ENCODE assay signal across 8 cellular contexts in the genomic region with DNA sequence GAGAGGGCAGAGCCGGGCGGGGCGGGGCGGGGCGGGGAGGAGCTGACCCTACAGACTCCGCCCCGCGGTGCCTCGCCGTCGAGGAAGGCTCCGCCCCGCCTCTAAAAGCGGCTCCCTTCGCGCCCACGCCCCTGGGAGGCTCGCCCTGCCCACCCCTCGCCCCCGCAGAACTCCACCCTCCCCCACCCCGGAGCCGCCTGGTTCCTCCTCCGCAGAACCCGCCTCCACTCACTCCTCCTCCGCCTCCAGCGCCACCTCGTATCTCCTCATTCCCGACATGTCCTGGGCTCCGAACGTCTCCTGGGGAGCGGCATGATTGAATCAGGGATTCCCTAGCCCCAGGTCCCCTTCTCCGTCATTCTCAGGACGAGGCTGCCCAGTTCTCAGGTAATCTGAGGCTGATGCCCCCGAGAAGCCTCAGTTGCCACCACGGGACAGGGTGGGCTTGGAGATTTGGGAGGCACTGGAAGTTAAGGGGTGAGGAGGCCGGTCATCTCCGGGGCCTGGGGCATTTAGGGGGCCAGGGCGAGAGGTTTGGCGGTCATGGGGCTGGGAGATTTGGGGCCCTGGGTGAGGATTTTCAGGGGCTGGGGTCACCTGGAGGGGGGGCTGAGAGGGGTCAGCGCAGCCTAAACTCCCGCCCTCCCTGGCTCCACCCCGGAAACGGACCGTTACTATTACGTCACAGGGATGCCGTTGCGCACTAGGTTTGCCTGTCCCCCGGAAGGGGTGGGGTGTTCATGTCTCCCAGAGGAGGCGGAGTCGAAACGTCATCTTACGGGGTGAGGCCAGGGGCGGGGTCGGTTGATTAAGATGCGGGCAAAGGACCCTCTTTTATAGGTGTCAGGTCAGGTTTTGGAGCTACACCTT. TPM values are rescaled to one million over a fixed set of nuclear protein-coding genes. Genes with fewer than 3 reads are reported as not detected.
DNase-seq lines count a peak whose midpoint lies in the region; ATAC-seq and TF ChIP-seq lines count a peak whose summit lies in the region.

No MANE protein-coding gene starts in this region.

- H3K4me3 Mint-ChIP-seq in activated CD4-positive, alpha-beta memory T cell treated with anti-CD3 and anti-CD28 coated beads, Interleukin-2, amount 10 ng/mL, durations not matched to agents 7 days and 5 days = peak overlapping the region; percentile 85

- peaks cover 8% of the 10 kb centered on the region for H3K9me3 Mint-ChIP-seq in activated CD4-positive, alpha-beta memory T cell treated with anti-CD3 and anti-CD28 coated beads, Interleukin-2, amount 10 ng/mL, durations not matched to agents 7 days and 5 days

- peak; percentile 70 for ATAC-seq in GM19395 (IDR thresholded peaks at IDR 0.05; ENCODE audit: unreplicated experiment)
- ATAC-seq in HG03565 (IDR thresholded peaks at IDR 0.05; ENCODE audit: unreplicated experiment) = peak; percentile 47
- peak; percentile 86 to 93 (median 88) for ATAC-seq in right lobe of liver

- POLR2A ChIA-PET in activated CD4-positive, alpha-beta memory T cell treated with anti-CD3 and anti-CD28 coated beads, Interleukin-2, amount 10 ng/mL, durations not matched to agents 7 days and 5 days (lab: Charles Lee) = interaction anchor here (0.8 to 12.4 kb wide), 9 partner anchors 10 to 288 kb away, joined by 3 to 162 read pairs (median 3); partner anchors contain the start of genes DCTN3, DNAI1, FAM219A and GALT

- H3K4me1 Mint-ChIP-seq in activated CD4-positive, alpha-beta memory T cell treated with anti-CD3 and anti-CD28 coated beads, Interleukin-2, amount 10 ng/mL, durations not matched to agents 7 days and 5 days = peaks cover 50% of the 10 kb centered on the region

- H3K27me3 ChIP-seq in dorsolateral prefrontal cortex (no peaks in the 10 kb centered on the region), right lobe of liver (no peaks in the 10 kb centered on the region)

- H3K27me3 Mint-ChIP-seq in activated CD4-positive, alpha-beta memory T cell treated with anti-CD3 and anti-CD28 coated beads, Interleukin-2, amount 10 ng/mL, durations not matched to agents 7 days and 5 days = no peaks in the 10 kb centered on the region

- H3K4me3 ChIP-seq in dorsolateral prefrontal cortex = peak overlapping the region; percentile 35 to 94 (median 79)
- H3K4me3 ChIP-seq in right lobe of liver = peak overlapping the region; percentile 71 to 85 (median 72)

- H3K27ac Mint-ChIP-seq in activated CD4-positive, alpha-beta memory T cell treated with anti-CD3 and anti-CD28 coated beads, Interleukin-2, amount 10 ng/mL, durations not matched to agents 7 days and 5 days = peak overlapping the region; percentile 80

- intact Hi-C loops in dorsolateral prefrontal cortex (cut with DNase I) = loop anchor here (2.0 to 10.0 kb wide), 3 partner anchors 35 to 409 kb away; partner anchors contain the start of genes DNAJB5 (in 1 of the 2), FANCG (in 1 of the 2) and VCP (in 1 of the 2)
- intact Hi-C loops in right lobe of liver (cut with DNase I) = no loop called here

- H3K27ac ChIP-seq in dorsolateral prefrontal cortex = peak overlapping the region; percentile 58 to 99 (median 95)
- peak overlapping the region; percentile 87 to 93 (median 89) for H3K27ac ChIP-seq in right lobe of liver

- no peaks in the 10 kb centered on the region for H3K9me3 ChIP-seq in right lobe of liver

- peaks cover 0 to 11% (median 5%) of the 10 kb centered on the region in 4 donors for H3K4me1 ChIP-seq in right lobe of liver

- 0% methylated on average over 8 of the region's 55 CpGs for WGBS in right lobe of liver (ENCODE audit: insufficient coverage, low coverage, low lambda C conversion rate, missing lambda C conversion rate)

- CTCF ChIA-PET in activated CD4-positive, alpha-beta memory T cell treated with anti-CD3 and anti-CD28 coated beads, Interleukin-2, amount 10 ng/mL, durations not matched to agents 7 days and 5 days (lab: Charles Lee) = interaction anchor here (0.5 to 9.6 kb wide), 6 partner anchors 17 to 598 kb away, joined by 3 to 125 read pairs (median 22); partner anchors contain the start of genes GALT, IL11RA and SIGMAR1

- DNase-seq in AG20443 (ENCODE audit: low spot score) (peak; percentile 97), NCI-H748 treated with DMSO at 0.1 percent for 48 hours (lab: John Stamatoyannopoulos, UW) (peak; percentile 90), dorsolateral prefrontal cortex (peak; percentile 85 to 98 (median 96)), right lobe of liver (peak; percentile 97 to 98 (median 97))
- peak; percentile 93 for DNase-seq in activated CD4-positive, alpha-beta memory T cell treated with anti-CD3 and anti-CD28 coated beads, Interleukin-2, amount 10 ng/mL, durations not matched to agents 7 days and 5 days
- DNase-seq in stimulated activated CD4-positive, alpha-beta T cell treated with anti-CD3 and anti-CD28 coated beads, Interleukin-2, amount 100 ng/mL, for 48 hours = peak; percentile 72 to 76

- TF ChIP-seq CTCF in dorsolateral prefrontal cortex (IDR thresholded peaks at IDR 0.05 in 54 of 56, conservative IDR thresholded peaks at IDR 0.05 in 2 of 56; ENCODE audit: low read depth in 1 of 56, partially characterized antibody in 56 of 56) = peak in 28 of 56 donors; percentile 1 to 57 (median 28)
- TF ChIP-seq CTCF in right lobe of liver (IDR thresholded peaks at IDR 0.05) = no peak

- H3K36me3 ChIP-seq in right lobe of liver = no peaks in the 10 kb centered on the region

- H3K36me3 Mint-ChIP-seq in activated CD4-positive, alpha-beta memory T cell treated with anti-CD3 and anti-CD28 coated beads, Interleukin-2, amount 10 ng/mL, durations not matched to agents 7 days and 5 days (ENCODE audit: low read depth) = peaks cover 37% of the 10 kb centered on the region

- peak; percentile 83 for TF ChIP-seq POLR2A in right lobe of liver (IDR thresholded peaks at IDR 0.05)

RNA-seq across cellular contexts. Expression of gene CCL27, which starts 3.2 kb away (rescaled TPM):
- total RNA-seq in activated CD4-positive, alpha-beta memory T cell treated with anti-CD3 and anti-CD28 coated beads, Interleukin-2, amount 10 ng/mL, durations not matched to agents 7 days and 5 days = not detected
- total RNA-seq in dorsolateral prefrontal cortex (1 to 10 TPM in 37 of 120 experiments, under 1 TPM in 11, not detected in 72; 0.60 to 4.2 (median 1.4) TPM), right lobe of liver (not detected)

RNA-seq across cellular contexts. Expression of gene IL11RA, which starts 13.6 kb away (rescaled TPM):
- 10 to 100 TPM; 51.5 to 54.0 TPM for total RNA-seq in activated CD4-positive, alpha-beta memory T cell treated with anti-CD3 and anti-CD28 coated beads, Interleukin-2, amount 10 ng/mL, durations not matched to agents 7 days and 5 days
- total RNA-seq in dorsolateral prefrontal cortex (10 to 100 TPM; 14.7 to 58.5 (median 30.4) TPM), right lobe of liver (10 to 100 TPM in 5 of 6 experiments, 1 to 10 TPM in 1; 9.7 to 21.5 (median 14.7) TPM)

RNA-seq across cellular contexts. Expression of gene GALT, which starts 19.1 kb away (rescaled TPM):
- 10 to 100 TPM; 95.2 to 95.6 TPM for total RNA-seq in activated CD4-positive, alpha-beta memory T cell treated with anti-CD3 and anti-CD28 coated beads, Interleukin-2, amount 10 ng/mL, durations not matched to agents 7 days and 5 days
- 10 to 100 TPM; 42.5 to 97.3 (median 60.5) TPM for total RNA-seq in dorsolateral prefrontal cortex
- total RNA-seq in right lobe of liver = 100 to 1,000 TPM in 4 of 6 experiments, 10 to 100 TPM in 2; 58.2 to 157 (median 117) TPM

RNA-seq across cellular contexts. Expression of gene CCL19, which starts 25.5 kb away (rescaled TPM):
- not detected for total RNA-seq in activated CD4-positive, alpha-beta memory T cell treated with anti-CD3 and anti-CD28 coated beads, Interleukin-2, amount 10 ng/mL, durations not matched to agents 7 days and 5 days
- total RNA-seq in dorsolateral prefrontal cortex (10 to 100 TPM in 2 of 120 experiments, 1 to 10 TPM in 42, under 1 TPM in 5, not detected in 71; 0.77 to 16.3 (median 1.8) TPM), right lobe of liver (1 to 10 TPM in 3 of 6 experiments, under 1 TPM in 3; 0.77 to 6.5 (median 1.1) TPM)

RNA-seq across cellular contexts. Expression of gene SIGMAR1, which starts 28.0 kb away (rescaled TPM):
- 10 to 100 TPM; 53.3 to 55.5 TPM for total RNA-seq in activated CD4-positive, alpha-beta memory T cell treated with anti-CD3 and anti-CD28 coated beads, Interleukin-2, amount 10 ng/mL, durations not matched to agents 7 days and 5 days
- total RNA-seq in dorsolateral prefrontal cortex (10 to 100 TPM; 26.3 to 48.1 (median 36.0) TPM), right lobe of liver (100 to 1,000 TPM in 5 of 6 experiments, 10 to 100 TPM in 1; 69.3 to 237 (median 123) TPM)

Comparison
In these comparisons a context has a peak if more than half of its experiments do, and no peak if none do; other contexts are left out.
1. Peak in every context shown above with its lines: DNase-seq, ATAC-seq, H3K4me3 ChIP-seq and H3K27ac ChIP-seq.
2. intact Hi-C loops: an anchor here in dorsolateral prefrontal cortex (2.0 to 10.0 kb wide); none called in right lobe of liver.